ENCODE assay signal across 2 cellular contexts in the genomic region with DNA sequence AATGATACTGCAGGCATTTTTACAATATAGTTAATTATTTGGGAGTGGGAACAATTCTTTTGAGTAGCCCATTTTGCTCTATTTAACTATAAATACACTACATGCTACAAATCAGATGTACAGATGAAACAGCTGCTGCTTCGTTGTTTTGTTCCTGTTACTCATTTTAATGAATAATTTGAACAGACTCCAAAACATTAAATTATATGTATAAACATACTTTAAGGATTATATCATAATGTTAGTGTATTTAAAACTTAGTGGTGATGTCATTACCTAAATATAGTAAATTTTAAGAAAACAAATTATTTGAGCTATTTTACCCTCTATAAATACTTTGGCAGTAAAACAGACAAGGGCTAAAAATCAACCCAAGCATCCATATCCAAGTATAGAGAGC.
TF ChIP-seq lines count a peak whose summit lies in the region.

No MANE protein-coding gene starts in this region.

TF ChIP-seq in SK-N-SH, 30 proteins besides CTCF, POLR2A, EP300 and RAD21:
- peak; percentile 80 for TF ChIP-seq TCF12 (IDR thresholded peaks at IDR 0.05)
- TF ChIP-seq, protein P1, sequence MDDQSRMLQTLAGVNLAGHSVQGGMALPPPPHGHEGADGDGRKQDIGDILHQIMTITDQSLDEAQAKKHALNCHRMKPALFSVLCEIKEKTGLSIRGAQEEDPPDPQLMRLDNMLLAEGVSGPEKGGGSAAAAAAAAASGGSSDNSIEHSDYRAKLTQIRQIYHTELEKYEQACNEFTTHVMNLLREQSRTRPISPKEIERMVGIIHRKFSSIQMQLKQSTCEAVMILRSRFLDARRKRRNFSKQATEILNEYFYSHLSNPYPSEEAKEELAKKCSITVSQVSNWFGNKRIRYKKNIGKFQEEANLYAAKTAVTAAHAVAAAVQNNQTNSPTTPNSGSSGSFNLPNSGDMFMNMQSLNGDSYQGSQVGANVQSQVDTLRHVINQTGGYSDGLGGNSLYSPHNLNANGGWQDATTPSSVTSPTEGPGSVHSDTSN (IDR thresholded peaks at IDR 0.05) = peak; percentile 23; the same call in 1 of the 2 replicates
- TF ChIP-seq NFIC (IDR thresholded peaks at IDR 0.05; ENCODE audit: borderline replicate concordance) = peak; percentile 51; the same call in 1 of the 2 replicates
- no peak for TF ChIP-seq GATA2 (CRISPR knock-in tag; IDR thresholded peaks at IDR 0.05)
- peak; percentile 33; the same call in 1 of the 2 replicates for TF ChIP-seq JUND (IDR thresholded peaks at IDR 0.05)
- TF ChIP-seq ZBTB33 (IDR thresholded peaks at IDR 0.05; ENCODE audit: borderline replicate concordance, low read depth) = no peak
- TF ChIP-seq MEF2A (IDR thresholded peaks at IDR 0.05; ENCODE audit: borderline replicate concordance, low read depth) = peak; percentile 82

TF ChIP-seq in endothelial cell of umbilical vein, 7 proteins besides CTCF, POLR2A, EP300 and RAD21:
- TF ChIP-seq JUN (IDR thresholded peaks at IDR 0.05; ENCODE audit: borderline replicate concordance, insufficient read depth, insufficient read length, low read depth) (peak; percentile 25), GATA2 (IDR thresholded peaks at IDR 0.05; ENCODE audit: insufficient read depth, insufficient read length, low read depth, low read length) (no peak), FOS (IDR thresholded peaks at IDR 0.05; ENCODE audit: borderline replicate concordance, insufficient read depth, low read length) (peak; percentile 13), MAX (IDR thresholded peaks at IDR 0.05; ENCODE audit: insufficient read depth, insufficient read length) (no peak)
